In genomic region chr14:31122921-31123320, GRCh38 we compare ENCODE assay signal across 15 cellular contexts.
"Had no signal": no experiment of that assay in that cellular context is flagged by ENCODE, and none has a peak within 500 bp of the region (broad histone marks: within the 10 kb centered on the region; RNA-seq: fewer than 3 reads in every experiment).

No MANE protein-coding gene starts in this region.

- H3K4me1 ChIP-seq: heart left ventricle, left ventricle myocardium inferior, parathyroid adenoma, testis had no signal

- H3K27me3 ChIP-seq: heart left ventricle, stomach, testis, upper lobe of right lung had no signal

- H3K27ac ChIP-seq: epithelial cell of prostate, heart left ventricle, left ventricle myocardium inferior, parathyroid adenoma, stomach, testis, upper lobe of right lung had no signal

- H3K79me2 ChIP-seq: parathyroid adenoma had no signal

- H3K9me3 Mint-ChIP-seq: effector memory CD8-positive, alpha-beta T cell; naive thymus-derived CD8-positive, alpha-beta T cell had no signal

- H3K4me3 ChIP-seq: heart left ventricle, left ventricle myocardium inferior, stomach, testis, upper lobe of right lung had no signal

- H3K4me3 Mint-ChIP-seq: effector memory CD8-positive, alpha-beta T cell had no signal

- H3K27me3 Mint-ChIP-seq: effector memory CD8-positive, alpha-beta T cell; naive thymus-derived CD8-positive, alpha-beta T cell had no signal

- H2AFZ ChIP-seq: parathyroid adenoma had no signal

- H3K9me3 ChIP-seq: heart left ventricle, left ventricle myocardium inferior, stomach, testis, upper lobe of right lung had no signal

- DNase-seq: activated CD4-positive, CD25-positive, alpha-beta regulatory T cell treated with anti-CD3 and anti-CD28 coated beads, Interleukin-2, amount 50 U/mL, for 72 hours; activated naive CD4-positive, alpha-beta T cell; dermis blood vessel endothelial cell; effector memory CD8-positive, alpha-beta T cell; heart left ventricle; left ventricle myocardium inferior; naive thymus-derived CD8-positive, alpha-beta T cell; stimulated activated CD4-positive, alpha-beta T cell treated with anti-CD3 and anti-CD28 coated beads, Interleukin-12 subunit alpha, Interleukin-12 subunit beta, amount 100 ng/mL, for 4 hours; stimulated activated CD4-positive, alpha-beta T cell treated with anti-CD3 and anti-CD28 coated beads, Interleukin-2, amount 100 ng/mL, for 24 hours; stomach; T-helper 9 cell; testis; upper lobe of right lung had no signal

- H3K9ac ChIP-seq: parathyroid adenoma had no signal

- ATAC-seq: effector memory CD8-positive, alpha-beta T cell; naive thymus-derived CD8-positive, alpha-beta T cell had no signal
